Comparison of ENCODE assay signal across 24 cellular contexts in genomic region chr12:130139971-130140547, GRCh38. TPM values are rescaled to one million over a fixed set of nuclear protein-coding genes. Genes with fewer than 3 reads are reported as not detected.
"Had no signal": no experiment of that assay in that cellular context is flagged by ENCODE, and none has a peak within 500 bp of the region (broad histone marks: within the 10 kb centered on the region; RNA-seq: fewer than 3 reads in every experiment).

No MANE protein-coding gene starts in this region.

- DNase-seq: activated B cell treated with CpG ODN at 0.5 μM for 24 hours; activated CD4-positive, alpha-beta T cell treated with anti-CD3 and anti-CD28 coated beads, Interleukin-2, amount 50 U/mL, for 1 hour; activated CD8-positive, alpha-beta memory T cell treated with anti-CD3 and anti-CD28 coated beads, Interleukin-2, amount 10 ng/mL, durations not matched to agents 7 days and 5 days; activated CD8-positive, alpha-beta T cell treated with anti-CD3 and anti-CD28 coated beads, Interleukin-2, amount 10 ng/mL, durations not matched to agents 7 days and 5 days; activated naive CD8-positive, alpha-beta T cell treated with anti-CD3 and anti-CD28 coated beads, Interleukin-2, amount 50 U/mL, for 24 hours; activated T-cell treated with anti-CD3 and anti-CD28 coated beads, Interleukin-2, amount 50 U/mL, for 48 hours; amygdala; caudate nucleus; left ventricle myocardium inferior; naive B cell; nephron progenitor cell; retina; stimulated activated CD4-positive, alpha-beta T cell treated with anti-CD3 and anti-CD28 coated beads, Interleukin-15, amount 100 ng/mL, for 24 hours; stimulated activated CD4-positive, alpha-beta T cell treated with anti-CD3 and anti-CD28 coated beads, Interleukin-2, amount 100 ng/mL, for 24 hours; stimulated activated naive B cell treated with anti-CD40 and anti-IgM and Interleukin-4, amounts not matched to agents 10 μg/mL and 1 μg/mL and 100 μg/mL, for 72 hours; T-helper 2 cell; trophoblast cell had no signal

- H3K27ac ChIP-seq: esophagus muscularis mucosa, left ventricle myocardium inferior, ovary, thoracic aorta had no signal

- H3K36me3 ChIP-seq: esophagus muscularis mucosa, left ventricle myocardium inferior, ovary, prostate gland, thoracic aorta had no signal

- ATAC-seq: activated CD8-positive, alpha-beta memory T cell treated with anti-CD3 and anti-CD28 coated beads, Interleukin-2, amount 10 ng/mL, durations not matched to agents 7 days and 5 days; activated CD8-positive, alpha-beta T cell treated with anti-CD3 and anti-CD28 coated beads, Interleukin-2, amount 10 ng/mL, durations not matched to agents 7 days and 5 days; activated naive CD8-positive, alpha-beta T cell treated with anti-CD3 and anti-CD28 coated beads, Interleukin-2, amount 50 U/mL, for 24 hours; stimulated activated naive B cell treated with anti-CD40 and anti-IgM and Interleukin-4, amounts not matched to agents 10 μg/mL and 1 μg/mL and 100 μg/mL, for 72 hours had no signal

- H3K27me3 ChIP-seq: ovary had no signal

- H3K4me3 ChIP-seq: esophagus muscularis mucosa, left ventricle myocardium inferior, lung, ovary, prostate gland, thoracic aorta had no signal

- H3K9me3 ChIP-seq: esophagus muscularis mucosa, left ventricle myocardium inferior, ovary, prostate gland, thoracic aorta had no signal

- H3K4me1 ChIP-seq: esophagus muscularis mucosa, left ventricle myocardium inferior, prostate gland had no signal

RNA-seq across cellular contexts. Expression of gene FZD10, which starts 22.2 kb away (rescaled TPM):
- total RNA-seq: activated B cell treated with CpG ODN at 0.5 μM for 24 hours; activated CD8-positive, alpha-beta memory T cell treated with anti-CD3 and anti-CD28 coated beads, Interleukin-2, amount 10 ng/mL, durations not matched to agents 7 days and 5 days; activated CD8-positive, alpha-beta T cell treated with anti-CD3 and anti-CD28 coated beads, Interleukin-2, amount 10 ng/mL, durations not matched to agents 7 days and 5 days; activated T-helper 2 cell treated with anti-CD3 and anti-CD28 coated beads, Interferon-gamma antibody, Interleukin-2, Interleukin-4, amounts not matched to agents 10 μg/mL and 5 μg/mL and 100 μg/mL, durations not matched to agents 14 hours and 24 hours and 36 hours; endothelial cell of umbilical vein had no signal
- polyA plus RNA-seq: endothelial cell of umbilical vein had no signal
